19 cellular contexts compared by ENCODE assay signal in genomic region chr15:60020736-60021135, GRCh38. TPM values are rescaled to one million over a fixed set of nuclear protein-coding genes. Genes with fewer than 3 reads are reported as not detected.
A peak's percentile ranks its signal among the peaks of the same experiment; 100 is the strongest.
DNase-seq lines count a peak whose midpoint lies in the region; ATAC-seq, FAIRE-seq and TF ChIP-seq lines count a peak whose summit lies in the region.
"Had no signal": no experiment of that assay in that cellular context is flagged by ENCODE, and none has a peak within 500 bp of the region (broad histone marks: within the 10 kb centered on the region; RNA-seq: fewer than 3 reads in every experiment).

No MANE protein-coding gene starts in this region.

- H3K4me1 ChIP-seq in Loucy (ENCODE audit: insufficient read depth, low read length, poor library complexity, severe bottlenecking) (peaks cover 72% of the 10 kb centered on the region), mesodermal cell (ENCODE audit: control insufficient read depth, insufficient read depth, low read length, poor library complexity, severe bottlenecking) (peaks cover 31% of the 10 kb centered on the region)
- H3K4me1 ChIP-seq: SJSA1 had no signal

- H3K4me3 ChIP-seq in Loucy (ENCODE audit: low read length, poor library complexity, severe bottlenecking) (no peak overlapping the region), bronchial epithelial cell (ENCODE audit: low read depth, low read length) (no peak overlapping the region), mesodermal cell (ENCODE audit: extremely low read depth, insufficient read depth, low read length, poor library complexity, severe bottlenecking) (no peak overlapping the region)
- H3K4me3 ChIP-seq: SJSA1 had no signal

- H3K9me3 ChIP-seq in Loucy (ENCODE audit: insufficient read depth, low read depth, low read length) (peaks cover 5% of the 10 kb centered on the region), mesodermal cell (ENCODE audit: control insufficient read depth, low read length) (peaks cover 11% of the 10 kb centered on the region)
- H3K9me3 ChIP-seq: SJSA1 had no signal

- H4K20me1 ChIP-seq in Loucy (ENCODE audit: insufficient read depth, low read length, poor library complexity, severe bottlenecking): no peaks in the 10 kb centered on the region

- peak overlapping the region; percentile 54 for H3K4me2 ChIP-seq in Loucy (ENCODE audit: low read depth, low read length, poor library complexity, severe bottlenecking)

- WGBS in mesodermal cell (ENCODE audit: insufficient coverage in 2 of 2), 2 experiments: 10 to 37% methylated on average over 2 of the region's 3 CpGs

- H3K36me3 ChIP-seq in Loucy (ENCODE audit: insufficient read depth, low read length): no peaks in the 10 kb centered on the region
- no peaks in the 10 kb centered on the region for H3K36me3 ChIP-seq in bronchial epithelial cell (ENCODE audit: control insufficient read depth, insufficient read depth, low read length)
- H3K36me3 ChIP-seq in mesodermal cell (ENCODE audit: control insufficient read depth, insufficient read depth, low read length): no peaks in the 10 kb centered on the region
- H3K36me3 ChIP-seq: SJSA1 had no signal

- DNase-seq in CMK (ENCODE audit: low read depth): peak; percentile 34
- peak; percentile 37 for DNase-seq in bronchial epithelial cell (ENCODE audit: low read depth)
- DNase-seq in hepatic stellate cell (ENCODE audit: low spot score): no peak
- no peak for DNase-seq in activated CD4-positive, alpha-beta T cell treated with anti-CD3 and anti-CD28 coated beads, Interleukin-2, amount 50 U/mL, for 48 hours
- DNase-seq in activated naive CD4-positive, alpha-beta T cell treated with anti-CD3 and anti-CD28 coated beads, Interleukin-2, amount 50 U/mL, for 72 hours (ENCODE audit: low spot score in 2 of 2): no peak
- DNase-seq: C1 segment of cervical spinal cord, DMS153, IMR-90, Kasumi-1, NCI-H1417, NCI-H1930, NCI-H748 treated with DMSO at 0.1 percent for 48 hours had no signal

- H2AFZ ChIP-seq in Loucy (ENCODE audit: low read length): peak overlapping the region; percentile 24; the same call in 1 of the 2 replicates

- H3K27me3 ChIP-seq in Loucy (ENCODE audit: insufficient read depth, low read length, poor library complexity, severe bottlenecking): no peaks in the 10 kb centered on the region
- peaks cover 2% of the 10 kb centered on the region for H3K27me3 ChIP-seq in bronchial epithelial cell (ENCODE audit: control insufficient read depth, insufficient read depth, low read length)

- ATAC-seq in activated naive CD4-positive, alpha-beta T cell treated with anti-CD3 and anti-CD28 coated beads, Interleukin-2, amount 50 U/mL, for 72 hours: no peak
- ATAC-seq in HG03025 (IDR thresholded peaks at IDR 0.05; ENCODE audit: low FRiP score, unreplicated experiment): no peak

- TF ChIP-seq CTCF in Loucy (conservative IDR thresholded peaks at IDR 0.05; ENCODE audit: low read length): no peak
- TF ChIP-seq CTCF in bronchial epithelial cell (IDR thresholded peaks at IDR 0.05; ENCODE audit: insufficient read depth, low read length, severe bottlenecking): no peak

- peaks cover 0 to 6% of the 10 kb centered on the region in 2 donors for H3K36me3 Mint-ChIP-seq in activated naive CD4-positive, alpha-beta T cell treated with anti-CD3 and anti-CD28 coated beads, Interleukin-2, amount 50 U/mL, for 72 hours

- no peak overlapping the region for H3K9ac ChIP-seq in Loucy (ENCODE audit: low read depth, low read length, poor library complexity, severe bottlenecking)

- H3K9me3 Mint-ChIP-seq in activated naive CD4-positive, alpha-beta T cell treated with anti-CD3 and anti-CD28 coated beads, Interleukin-2, amount 50 U/mL, for 72 hours: peaks cover 5 to 6% of the 10 kb centered on the region in 2 donors

- no peaks in the 10 kb centered on the region for H3K9me2 ChIP-seq in Loucy (replicated peaks; ENCODE audit: low read depth, low read length)

- no peak overlapping the region for H3K27ac Mint-ChIP-seq in activated naive CD4-positive, alpha-beta T cell treated with anti-CD3 and anti-CD28 coated beads, Interleukin-2, amount 50 U/mL, for 72 hours

- H3K79me2 ChIP-seq in Loucy (ENCODE audit: insufficient read depth, low read length): no peaks in the 10 kb centered on the region

- H3F3A ChIP-seq in Loucy (ENCODE audit: low read depth): 0 out of 2 replicates have a peak, but pooled peaks cover 2% of the 10 kb centered on the region

- peak overlapping the region; percentile 13 for H3K27ac ChIP-seq in mesodermal cell (ENCODE audit: low read depth, low read length, severe bottlenecking)
- H3K27ac ChIP-seq: SJSA1 had no signal

- FAIRE-seq in bronchial epithelial cell (lab: Jason Lieb, UNC): no peak
- FAIRE-seq: H54 had no signal

RNA-seq across cellular contexts. Expression of gene FOXB1, which starts 16.6 kb away (rescaled TPM):
- total RNA-seq in bronchial epithelial cell: not detected in 2 replicates
- polyA plus RNA-seq in mesodermal cell (2013, experiment 1 of 2): 0.22 TPM
- 0.25 TPM for polyA plus RNA-seq in mesodermal cell (2013, experiment 2 of 2)
- under 1 TPM in 1 of 2 donors, not detected in 1; 0.16 TPM for total RNA-seq in activated naive CD4-positive, alpha-beta T cell treated with anti-CD3 and anti-CD28 coated beads, Interleukin-2, amount 50 U/mL, for 72 hours
- total RNA-seq: A673, HT-29, IMR-90, SJSA1 had no signal
- polyA plus RNA-seq: IMR-90 had no signal

Comparison
In these comparisons a context has a peak if more than half of its experiments do, and no peak if none do; other contexts are left out.
1. DNase-seq: peak in CMK (single experiment) and bronchial epithelial cell (single experiment); none in hepatic stellate cell (single experiment), activated CD4-positive, alpha-beta T cell treated with anti-CD3 and anti-CD28 coated beads, Interleukin-2, amount 50 U/mL, for 48 hours (0 of 2) and activated naive CD4-positive, alpha-beta T cell treated with anti-CD3 and anti-CD28 coated beads, Interleukin-2, amount 50 U/mL, for 72 hours (0 of 2).